In the genomic region with DNA sequence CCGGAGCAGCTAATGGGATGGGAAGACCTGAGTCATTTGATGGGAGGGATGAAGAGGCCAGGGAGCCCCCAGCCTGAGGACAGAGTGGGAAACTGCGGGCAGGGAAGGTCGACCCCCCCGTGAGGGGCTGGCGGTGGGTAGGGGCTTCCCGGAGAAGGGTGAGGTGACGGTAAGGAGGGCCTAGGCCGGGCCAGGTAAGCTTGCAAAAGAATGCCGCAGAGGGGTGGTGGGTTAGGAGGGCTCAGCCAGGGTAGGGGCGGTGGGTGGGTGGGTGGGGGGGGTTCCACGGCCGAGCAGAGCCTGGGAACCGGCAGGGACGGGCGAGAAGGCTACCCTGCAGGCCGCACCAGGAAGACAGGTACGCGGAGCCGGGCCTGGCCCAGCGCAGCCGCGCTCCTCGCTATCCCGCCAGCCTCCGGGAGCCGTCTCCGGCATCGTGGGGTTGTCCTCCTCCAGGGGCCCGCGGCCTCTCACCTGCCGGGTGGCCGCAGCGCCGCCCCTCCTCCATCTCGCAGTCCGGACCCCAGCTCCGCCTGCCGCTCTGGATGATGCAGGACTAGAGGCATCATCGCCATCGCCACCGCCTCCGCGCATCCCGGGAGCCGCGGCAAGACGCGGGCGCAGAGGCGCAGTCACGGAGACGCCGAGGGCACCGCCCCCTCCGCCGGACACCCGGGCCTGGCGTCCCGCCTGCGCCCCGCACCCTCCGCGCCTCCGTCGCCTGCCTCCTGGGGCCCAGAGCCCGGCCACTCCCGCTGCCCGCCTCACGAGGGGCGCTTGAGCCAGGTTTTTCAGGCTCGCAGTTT, we compare ENCODE assay signal across 11 cellular contexts. TPM values are rescaled to one million over a fixed set of nuclear protein-coding genes. Genes with fewer than 3 reads are reported as not detected.
A peak's percentile ranks its signal among the peaks of the same experiment; 100 is the strongest.
DNase-seq lines count a peak whose midpoint lies in the region; ATAC-seq and TF ChIP-seq lines count a peak whose summit lies in the region.
"Had no signal": no experiment of that assay in that cellular context is flagged by ENCODE, and none has a peak within 500 bp of the region (broad histone marks: within the 10 kb centered on the region; RNA-seq: fewer than 3 reads in every experiment).

GPR75 (minus strand) TSS at position 614 of the 806 bp plus-strand sequence. CDS start 5,211 bp downstream, outside the sequence.

- no peaks in the 10 kb centered on the region for H3K9me3 Mint-ChIP-seq in CD14-positive monocyte

- TF ChIP-seq CTCF in CD14-positive monocyte (IDR thresholded peaks at IDR 0.05), result no peak

- intact Hi-C loops in CD14-positive monocyte (cut with micrococcal nuclease), result no loop called here

- H3K4me3 ChIP-seq in iPS-15b (ENCODE audit: low read depth, low read length), result peak within 1 kb of the TSS; percentile 56
- H3K4me3 ChIP-seq: HAP-1 had no signal

- H3K9me3 ChIP-seq in ES-I3 (ENCODE audit: control insufficient read depth, insufficient read depth, low read length), result no peaks in the 10 kb centered on the region
- no peaks in the 10 kb centered on the region for H3K9me3 ChIP-seq in iPS-15b (ENCODE audit: control insufficient read depth, insufficient read depth, low read length)
- H3K9me3 ChIP-seq: HAP-1 had no signal

- peak; percentile 56 for DNase-seq in cerebellar cortex (ENCODE audit: low spot score)
- peak; percentile 75 for DNase-seq in retina
- DNase-seq in NCI-H146 (lab: John Stamatoyannopoulos, UW), result no peak
- no peak for DNase-seq in CD14-positive monocyte (ENCODE audit: low spot score)
- DNase-seq: NCI-H1930, WERI-Rb-1 had no signal

- H3K9ac ChIP-seq in ES-I3 (ENCODE audit: low read depth, low read length) (peak within 1 kb of the TSS; percentile 59; the same call in 1 of the 2 replicates), iPS-15b (ENCODE audit: low read depth, low read length) (peak within 1 kb of the TSS; percentile 61)

- no peaks in the 10 kb centered on the region for H3K27me3 ChIP-seq in iPS-15b (ENCODE audit: control insufficient read depth, insufficient read depth, low read length)

- H3K36me3 ChIP-seq in ES-I3 (ENCODE audit: insufficient read depth, low read length) (no peaks in the 10 kb centered on the region), iPS-15b (ENCODE audit: control insufficient read depth, insufficient read depth, low read length) (no peaks in the 10 kb centered on the region)

- no peak for ATAC-seq in GM19467 (IDR thresholded peaks at IDR 0.05; ENCODE audit: unreplicated experiment)
- ATAC-seq in GM19397 (IDR thresholded peaks at IDR 0.05; ENCODE audit: unreplicated experiment), result no peak

- H3K27me3 Mint-ChIP-seq in CD14-positive monocyte (ENCODE audit: low read depth in 3 of 3), result no peaks in the 10 kb centered on the region

- H3K4me1 Mint-ChIP-seq in CD14-positive monocyte, result no peaks in the 10 kb centered on the region

- H3K36me3 Mint-ChIP-seq in CD14-positive monocyte, result peaks cover 20 to 27% of the 10 kb centered on the region in 2 donors

- no peak within 1 kb of the TSS for H3K4me3 Mint-ChIP-seq in CD14-positive monocyte

- no peak within 1 kb of the TSS for H3K27ac Mint-ChIP-seq in CD14-positive monocyte

- H3K4me1 ChIP-seq in ES-I3 (ENCODE audit: insufficient read depth, low read length), result no peaks in the 10 kb centered on the region
- peaks cover 5% of the 10 kb centered on the region for H3K4me1 ChIP-seq in iPS-15b (ENCODE audit: control insufficient read depth, insufficient read depth, low read length)

RNA-seq across cellular contexts. Expression of gene GPR75, which starts in this region (rescaled TPM):
- polyA plus RNA-seq in CD14-positive monocyte, result not detected

Comparison
In these comparisons a context has a peak if more than half of its experiments do, and no peak if none do; other contexts are left out.
1. DNase-seq: peak in cerebellar cortex (single experiment) and retina (single experiment); none in NCI-H146 (single experiment) and CD14-positive monocyte (single experiment).